ENCODE assay signal across 8 cellular contexts in the genomic region with DNA sequence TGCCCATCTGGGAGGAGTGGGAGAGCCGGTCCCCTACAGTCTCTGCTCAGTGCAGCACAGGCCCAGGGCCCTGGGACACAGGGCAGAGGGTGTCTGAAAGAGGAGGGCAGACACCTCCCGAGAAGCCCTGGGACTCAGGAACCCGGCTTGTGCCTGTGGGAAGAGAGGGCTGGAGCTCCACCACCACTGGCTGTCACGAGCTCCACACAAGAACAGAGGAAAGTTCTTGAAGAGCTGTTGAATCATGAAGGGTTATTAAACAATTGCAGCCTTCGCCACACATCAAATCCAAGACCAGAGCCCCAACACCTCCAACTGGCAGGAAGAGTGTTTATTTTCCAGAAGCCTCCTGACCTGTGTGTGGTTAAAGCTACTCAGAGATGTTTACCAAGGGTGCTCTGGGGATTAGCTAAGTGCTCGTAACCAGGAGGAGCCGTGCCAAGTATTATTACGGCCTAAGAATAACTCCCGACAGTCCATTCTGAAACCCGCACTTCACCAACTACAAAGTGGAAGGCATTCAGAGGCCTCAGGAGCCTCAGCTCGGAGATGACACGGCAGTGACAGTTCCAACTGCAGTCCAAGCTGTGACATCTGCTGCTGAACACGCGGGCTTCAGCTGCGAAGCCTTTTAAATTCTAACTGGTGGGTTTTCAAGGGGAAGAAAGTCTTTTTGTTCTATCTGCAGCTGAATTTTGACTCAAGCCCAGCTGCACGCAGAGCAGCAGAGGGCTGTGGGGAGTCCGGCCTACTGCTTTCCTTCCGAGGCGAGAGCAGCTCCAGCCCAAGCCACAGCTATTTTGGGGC.
DNase-seq lines count a peak whose midpoint lies in the region; FAIRE-seq and TF ChIP-seq lines count a peak whose summit lies in the region.

No MANE protein-coding gene starts in this region.

- H3K36me3 ChIP-seq in astrocyte (ENCODE audit: insufficient read depth, low read length): no peaks in the 10 kb centered on the region
- H3K36me3 ChIP-seq in transverse colon: no peaks in the 10 kb centered on the region

- peak overlapping the region; percentile 42 for H3K4me2 ChIP-seq in astrocyte (ENCODE audit: low read length)

- H3K4me3 ChIP-seq in AG09309 (ENCODE audit: control insufficient read depth, low read depth, low read length) (no peak overlapping the region), astrocyte (ENCODE audit: insufficient read depth, low read depth, low read length) (no peak overlapping the region), transverse colon (no peak overlapping the region)

- H3K9me3 Mint-ChIP-seq in astrocyte (ENCODE audit: unreplicated experiment): no peaks in the 10 kb centered on the region

- H3K27me3 ChIP-seq in astrocyte (ENCODE audit: insufficient read depth, low read length): no peaks in the 10 kb centered on the region
- no peaks in the 10 kb centered on the region for H3K27me3 ChIP-seq in layer of hippocampus (ENCODE audit: control insufficient read depth, insufficient read depth, low read length)
- no peaks in the 10 kb centered on the region for H3K27me3 ChIP-seq in transverse colon

- TF ChIP-seq CTCF in AG09309 (IDR thresholded peaks at IDR 0.05; ENCODE audit: control insufficient read depth, insufficient read depth, low read depth, low read length, missing control alignments) (no peak), astrocyte (IDR thresholded peaks at IDR 0.05; ENCODE audit: insufficient read depth, low read depth, low read length) (no peak), transverse colon (IDR thresholded peaks at IDR 0.05) (no peak)

- H2AFZ ChIP-seq in astrocyte (ENCODE audit: low read depth, low read length): no peak overlapping the region

- H3K36me3 Mint-ChIP-seq in astrocyte (ENCODE audit: low read depth, unreplicated experiment): peaks cover 10% of the 10 kb centered on the region

- no peak for TF ChIP-seq POLR2A in transverse colon (IDR thresholded peaks at IDR 0.05)

- DNase-seq in AG09309 (ENCODE audit: low read depth) (peak; percentile 64), NCI-H1092 treated with DMSO at 0.1 percent for 48 hours (lab: John Stamatoyannopoulos, UW) (peak; percentile 99), astrocyte (ENCODE audit: low read depth) (peak; percentile 98), transverse colon (peak; percentile 73), HTR-8/SVneo (ENCODE audit: insufficient read length, low spot score) (no peak)
- DNase-seq in stimulated activated CD8-positive, alpha-beta memory T cell treated with anti-CD3 and anti-CD28 coated beads, Interleukin-4, amount 100 ng/mL, for 48 hours: no peak
- DNase-seq in activated CD4-positive, alpha-beta T cell treated with anti-CD3 and anti-CD28 coated beads for 4 hours: no peak

- no peaks in the 10 kb centered on the region for H3K27me3 Mint-ChIP-seq in astrocyte (ENCODE audit: low read depth, unreplicated experiment)

- in situ Hi-C loops in transverse colon (cut with MboI; ENCODE audit: low pct_ligation_motif_present in 1 of 4, low pct_unique_long_range_greater_than_20kb in 1 of 4, low sequenced_read_pairs in 3 of 4): no loop called here

- peaks cover 18% of the 10 kb centered on the region for H3K4me1 ChIP-seq in astrocyte (ENCODE audit: insufficient read depth, low read length)
- H3K4me1 ChIP-seq in transverse colon: peaks cover 16 to 23% (median 21%) of the 10 kb centered on the region in 4 donors

- no peaks in the 10 kb centered on the region for H3K79me2 ChIP-seq in astrocyte (ENCODE audit: insufficient read depth, low read length)

- H3K4me3 Mint-ChIP-seq in astrocyte (ENCODE audit: unreplicated experiment): no peak overlapping the region

- no peaks in the 10 kb centered on the region for H3K9me3 ChIP-seq in astrocyte (ENCODE audit: insufficient read depth, low read depth, low read length)
- no peaks in the 10 kb centered on the region for H3K9me3 ChIP-seq in transverse colon

- peaks cover 72% of the 10 kb centered on the region for H4K20me1 ChIP-seq in astrocyte (ENCODE audit: insufficient read depth, low read length)

- H3K27ac ChIP-seq in astrocyte (ENCODE audit: low read depth, low read length) (no peak overlapping the region), layer of hippocampus (ENCODE audit: low read depth, low read length) (peak overlapping the region; percentile 90), transverse colon (peak overlapping the region; percentile 69 to 90 (median 72))

- peaks cover 1% of the 10 kb centered on the region for H3K4me1 Mint-ChIP-seq in astrocyte (ENCODE audit: low read depth, unreplicated experiment)

- TF ChIP-seq EP300 in transverse colon (IDR thresholded peaks at IDR 0.05; ENCODE audit: low read depth): peak; percentile 59

- 36 to 65% methylated on average over 5 to 19 of the region's 19 CpGs for WGBS in transverse colon (ENCODE audit: low coverage in 1 of 2), 2 donors

- H3K9ac ChIP-seq in astrocyte (ENCODE audit: low read length): peak overlapping the region; percentile 7

- no peak for FAIRE-seq in astrocyte (lab: Jason Lieb, UNC)
- no peak for FAIRE-seq in HTR-8/SVneo (lab: Jason Lieb, UNC)

- no peak overlapping the region for H3K27ac Mint-ChIP-seq in astrocyte (ENCODE audit: unreplicated experiment)

- intact Hi-C loops in transverse colon (cut with DNase I; ENCODE audit: low total_unique reads): no loop called here

Comparison
In these comparisons a context has a peak if more than half of its experiments do, and no peak if none do; other contexts are left out.
1. DNase-seq: peak in AG09309 (single experiment), NCI-H1092 treated with DMSO at 0.1 percent for 48 hours (single experiment), astrocyte (single experiment) and transverse colon (single experiment); none in HTR-8/SVneo (single experiment), stimulated activated CD8-positive, alpha-beta memory T cell treated with anti-CD3 and anti-CD28 coated beads, Interleukin-4, amount 100 ng/mL, for 48 hours (single experiment) and activated CD4-positive, alpha-beta T cell treated with anti-CD3 and anti-CD28 coated beads for 4 hours (0 of 2).